In genomic region chr12:24293549-24293948, GRCh38 we compare ENCODE assay signal across 32 cellular contexts.
"Had no signal": no experiment of that assay in that cellular context is flagged by ENCODE, and none has a peak within 500 bp of the region (broad histone marks: within the 10 kb centered on the region; RNA-seq: fewer than 3 reads in every experiment).

No MANE protein-coding gene starts in this region.

- H2AFZ ChIP-seq: parathyroid adenoma had no signal

- H3K9me3 ChIP-seq: ovary, psoas muscle, spleen, suprapubic skin, testis, tibial artery, transverse colon, upper lobe of right lung, uterus had no signal

- H3K4me1 ChIP-seq: parathyroid adenoma, psoas muscle, spleen, suprapubic skin, testis, tibial artery, transverse colon, upper lobe of right lung, uterus had no signal

- H3K9ac ChIP-seq: parathyroid adenoma had no signal

- H3K27me3 Mint-ChIP-seq: natural killer cell treated with Interleukin-12 subunit alpha and Interleukin-12 subunit beta and Interleukin-15 and Interleukin-18, amount 100 ng/mL, for 72 hours; progenitor cell of endocrine pancreas; stimulated activated memory B cell treated with anti-CD40 and anti-IgM and Interleukin-4, amounts not matched to agents 10 μg/mL and 1 μg/mL and 100 μg/mL, for 72 hours; stimulated activated naive CD8-positive, alpha-beta T cell treated with anti-CD3 and anti-CD28 coated beads, Interleukin-15, amount 100 ng/mL, for 72 hours; type B pancreatic cell had no signal

- DNase-seq: naive thymus-derived CD8-positive, alpha-beta T cell; nephron progenitor cell; occipital lobe; ovary; posterior cingulate gyrus; psoas muscle; right cardiac atrium; spleen; stimulated activated CD4-positive, alpha-beta T cell treated with anti-CD3 and anti-CD28 coated beads, Interleukin-12 subunit alpha, Interleukin-12 subunit beta, amount 100 ng/mL, for 4 hours; stimulated activated CD4-positive, alpha-beta T cell treated with anti-CD3 and anti-CD28 coated beads, Interleukin-1b, Interleukin-23, amount 100 ng/mL, for 48 hours; stimulated activated CD4-positive, alpha-beta T cell treated with anti-CD3 and anti-CD28 coated beads, Interleukin-4, amount 100 ng/mL, for 1 hour; stimulated activated CD4-positive, alpha-beta T cell treated with anti-CD3 and anti-CD28 coated beads, Interleukin-4, amount 100 ng/mL, for 4 hours; stimulated activated CD8-positive, alpha-beta memory T cell treated with anti-CD3 and anti-CD28 coated beads, Interleukin-4, amount 100 ng/mL, for 48 hours; stimulated activated naive CD4-positive, alpha-beta T cell; stimulated activated naive CD8-positive, alpha-beta T cell treated with anti-CD3 and anti-CD28 coated beads, Interleukin-15, amount 100 ng/mL, for 72 hours; stimulated activated naive CD8-positive, alpha-beta T cell treated with anti-CD3 and anti-CD28 coated beads, Interleukin-15, Interleukin-2, amounts not matched to agents 100 U/mL and 50 U/mL, for 24 hours; substantia nigra; testis; tibial artery; transverse colon; upper lobe of right lung; uterus had no signal

- H3K4me3 Mint-ChIP-seq: naive thymus-derived CD8-positive, alpha-beta T cell; natural killer cell treated with Interleukin-12 subunit alpha and Interleukin-12 subunit beta and Interleukin-15 and Interleukin-18, amount 100 ng/mL, for 72 hours; nephron progenitor cell; neural crest cell; stimulated activated memory B cell treated with anti-CD40 and anti-IgM and Interleukin-4, amounts not matched to agents 10 μg/mL and 1 μg/mL and 100 μg/mL, for 72 hours; stimulated activated naive CD8-positive, alpha-beta T cell treated with anti-CD3 and anti-CD28 coated beads, Interleukin-15, amount 100 ng/mL, for 72 hours; type B pancreatic cell had no signal

- H3K79me2 ChIP-seq: parathyroid adenoma had no signal

- H3K27ac Mint-ChIP-seq: naive thymus-derived CD8-positive, alpha-beta T cell; natural killer cell treated with Interleukin-12 subunit alpha and Interleukin-12 subunit beta and Interleukin-15 and Interleukin-18, amount 100 ng/mL, for 72 hours; nephron progenitor cell; stimulated activated memory B cell treated with anti-CD40 and anti-IgM and Interleukin-4, amounts not matched to agents 10 μg/mL and 1 μg/mL and 100 μg/mL, for 72 hours; stimulated activated naive CD8-positive, alpha-beta T cell treated with anti-CD3 and anti-CD28 coated beads, Interleukin-15, amount 100 ng/mL, for 72 hours; type B pancreatic cell had no signal

- H3K36me3 Mint-ChIP-seq: naive thymus-derived CD8-positive, alpha-beta T cell; natural killer cell treated with Interleukin-12 subunit alpha and Interleukin-12 subunit beta and Interleukin-15 and Interleukin-18, amount 100 ng/mL, for 72 hours; stimulated activated memory B cell treated with anti-CD40 and anti-IgM and Interleukin-4, amounts not matched to agents 10 μg/mL and 1 μg/mL and 100 μg/mL, for 72 hours; type B pancreatic cell had no signal

- H3K27ac ChIP-seq: ovary, parathyroid adenoma, psoas muscle, skin epidermis, spleen, suprapubic skin, testis, tibial artery, transverse colon, upper lobe of right lung, uterus had no signal

- H3K4me2 ChIP-seq: smooth muscle cell had no signal

- H3K9me3 Mint-ChIP-seq: natural killer cell treated with Interleukin-12 subunit alpha and Interleukin-12 subunit beta and Interleukin-15 and Interleukin-18, amount 100 ng/mL, for 72 hours; nephron progenitor cell; neural crest cell; stimulated activated memory B cell treated with anti-CD40 and anti-IgM and Interleukin-4, amounts not matched to agents 10 μg/mL and 1 μg/mL and 100 μg/mL, for 72 hours; stimulated activated naive CD8-positive, alpha-beta T cell treated with anti-CD3 and anti-CD28 coated beads, Interleukin-15, amount 100 ng/mL, for 72 hours; type B pancreatic cell had no signal

- H3K27me3 ChIP-seq: ovary, spleen, suprapubic skin, testis, tibial artery, transverse colon, upper lobe of right lung, uterus had no signal

- H3K36me3 ChIP-seq: ovary, spleen, suprapubic skin, tibial artery, transverse colon, upper lobe of right lung, uterus had no signal

- H3K4me1 Mint-ChIP-seq: naive thymus-derived CD8-positive, alpha-beta T cell; stimulated activated memory B cell treated with anti-CD40 and anti-IgM and Interleukin-4, amounts not matched to agents 10 μg/mL and 1 μg/mL and 100 μg/mL, for 72 hours; stimulated activated naive CD8-positive, alpha-beta T cell treated with anti-CD3 and anti-CD28 coated beads, Interleukin-15, amount 100 ng/mL, for 72 hours had no signal

- ATAC-seq: naive thymus-derived CD8-positive, alpha-beta T cell; natural killer cell treated with Interleukin-12 subunit alpha and Interleukin-12 subunit beta and Interleukin-15 and Interleukin-18, amount 100 ng/mL, for 72 hours; psoas muscle; right cardiac atrium; sciatic nerve; stimulated activated memory B cell treated with anti-CD40 and anti-IgM and Interleukin-4, amounts not matched to agents 10 μg/mL and 1 μg/mL and 100 μg/mL, for 72 hours; stimulated activated naive CD8-positive, alpha-beta T cell treated with anti-CD3 and anti-CD28 coated beads, Interleukin-15, amount 100 ng/mL, for 72 hours; stimulated activated naive CD8-positive, alpha-beta T cell treated with anti-CD3 and anti-CD28 coated beads, Interleukin-15, Interleukin-2, amounts not matched to agents 100 U/mL and 50 U/mL, for 24 hours; upper lobe of right lung had no signal

- H3K4me3 ChIP-seq: ovary, psoas muscle, skin epidermis, smooth muscle cell, spleen, suprapubic skin, testis, tibial artery, transverse colon, upper lobe of right lung, uterus had no signal
